1 cellular context compared by ENCODE assay signal in the genomic region with DNA sequence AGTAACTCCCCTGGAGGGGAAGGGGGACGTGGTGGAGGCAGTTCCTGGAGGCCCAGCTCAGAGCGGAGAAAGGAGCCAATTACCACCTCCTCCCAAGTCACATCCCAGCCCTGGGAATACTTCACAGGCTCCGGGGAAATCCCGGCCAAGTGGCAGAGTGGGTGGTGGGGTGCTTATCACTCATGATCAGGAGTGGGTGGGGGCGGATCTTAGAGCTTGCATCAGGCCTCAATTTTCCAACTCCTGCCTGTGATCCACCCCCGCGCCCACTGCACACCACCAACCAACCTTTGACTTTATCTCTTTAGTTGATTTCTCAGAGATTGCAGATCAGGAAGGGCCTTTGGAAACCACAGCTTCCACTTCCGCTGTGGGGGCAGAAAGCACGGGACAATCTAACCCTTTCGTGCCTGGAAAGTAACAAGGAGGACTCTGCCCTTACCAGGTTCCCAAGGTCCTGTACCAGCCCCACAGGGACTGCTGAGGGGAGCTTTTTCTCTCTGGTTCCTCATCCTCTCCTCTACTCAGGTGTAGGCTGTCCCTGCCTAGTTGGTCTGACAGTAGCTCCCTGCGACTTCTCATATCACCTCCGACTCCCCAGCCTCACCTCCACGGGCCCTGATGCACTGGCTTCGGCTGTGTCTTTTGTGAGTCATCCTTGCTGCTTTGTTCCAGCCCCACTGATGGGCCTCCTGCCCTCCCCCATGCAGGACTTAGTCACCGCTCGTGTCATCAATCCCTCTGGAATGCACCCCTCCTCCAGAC.
TF ChIP-seq lines count a peak whose summit lies in the region.

No MANE protein-coding gene starts in this region.

TF ChIP-seq in HepG2, 621 proteins besides CTCF, POLR2A, EP300 and RAD21 (continued from another document and continues in another):
- TF ChIP-seq ZBTB7A (CRISPR knock-in tag; IDR thresholded peaks at IDR 0.05): 0 out of 2 replicates have a peak, but pooled peaks have one; percentile 24
- TF ChIP-seq ZNF792 (CRISPR knock-in tag; IDR thresholded peaks at IDR 0.05): no peak; the same call in 1 of the 2 replicates
- TF ChIP-seq ATAD3A (CRISPR knock-in tag; IDR thresholded peaks at IDR 0.05): no peak
- TF ChIP-seq ZNF260 (CRISPR knock-in tag; IDR thresholded peaks at IDR 0.05; ENCODE audit: borderline replicate concordance, low read depth): no peak
- no peak for TF ChIP-seq HDAC6 (IDR thresholded peaks at IDR 0.05; ENCODE audit: low read depth, low read length)
- TF ChIP-seq, protein P1, sequence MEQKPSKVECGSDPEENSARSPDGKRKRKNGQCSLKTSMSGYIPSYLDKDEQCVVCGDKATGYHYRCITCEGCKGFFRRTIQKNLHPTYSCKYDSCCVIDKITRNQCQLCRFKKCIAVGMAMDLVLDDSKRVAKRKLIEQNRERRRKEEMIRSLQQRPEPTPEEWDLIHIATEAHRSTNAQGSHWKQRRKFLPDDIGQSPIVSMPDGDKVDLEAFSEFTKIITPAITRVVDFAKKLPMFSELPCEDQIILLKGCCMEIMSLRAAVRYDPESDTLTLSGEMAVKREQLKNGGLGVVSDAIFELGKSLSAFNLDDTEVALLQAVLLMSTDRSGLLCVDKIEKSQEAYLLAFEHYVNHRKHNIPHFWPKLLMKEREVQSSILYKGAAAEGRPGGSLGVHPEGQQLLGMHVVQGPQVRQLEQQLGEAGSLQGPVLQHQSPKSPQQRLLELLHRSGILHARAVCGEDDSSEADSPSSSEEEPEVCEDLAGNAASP (CRISPR knock-in tag; IDR thresholded peaks at IDR 0.05; ENCODE audit: borderline replicate concordance): peak; percentile 32
- peak; percentile 87 for TF ChIP-seq TBL1XR1 (IDR thresholded peaks at IDR 0.05; ENCODE audit: borderline replicate concordance, low read length, partially characterized antibody)
- TF ChIP-seq IKZF4 (CRISPR knock-in tag; IDR thresholded peaks at IDR 0.05; ENCODE audit: borderline replicate concordance, low read depth, not compliant biosample characterization): peak; percentile 23
- TF ChIP-seq TRIM22 (IDR thresholded peaks at IDR 0.05): no peak
- no peak; the same call in 1 of the 2 replicates for TF ChIP-seq PAF1 (CRISPR knock-in tag; IDR thresholded peaks at IDR 0.05)
- 0 out of 2 replicates have a peak, but pooled peaks have one; percentile 13 for TF ChIP-seq FOXP1 (IDR thresholded peaks at IDR 0.05)
- peak; percentile 83 for TF ChIP-seq FOXP1 (CRISPR knock-in tag; IDR thresholded peaks at IDR 0.05)
- no peak; the same call in 1 of the 2 replicates for TF ChIP-seq FLYWCH1 (CRISPR knock-in tag; IDR thresholded peaks at IDR 0.05)
- TF ChIP-seq LCORL (IDR thresholded peaks at IDR 0.05): no peak; the same call in 1 of the 2 replicates
- TF ChIP-seq LCORL (CRISPR knock-in tag; IDR thresholded peaks at IDR 0.05): peak; percentile 96
- TF ChIP-seq SUZ12 (IDR thresholded peaks at IDR 0.05; ENCODE audit: low read depth, low read length): no peak
- 0 out of 2 replicates have a peak, but pooled peaks have one; percentile 22 for TF ChIP-seq ZNF891 (CRISPR knock-in tag; IDR thresholded peaks at IDR 0.05)
- no peak for TF ChIP-seq PAX8 (CRISPR knock-in tag; IDR thresholded peaks at IDR 0.05; ENCODE audit: borderline replicate concordance)
- TF ChIP-seq TCF12 (IDR thresholded peaks at IDR 0.05): no peak
- TF ChIP-seq TCF12 (CRISPR knock-in tag; IDR thresholded peaks at IDR 0.05): peak; percentile 84; the same call in 1 of the 2 replicates
- TF ChIP-seq RBM22 (optimal IDR thresholded peaks at IDR 0.05; ENCODE audit: low read length): no peak
- TF ChIP-seq ZNF367 (CRISPR knock-in tag; IDR thresholded peaks at IDR 0.05; ENCODE audit: borderline replicate concordance): no peak
- TF ChIP-seq SAFB2 (CRISPR knock-in tag; IDR thresholded peaks at IDR 0.05; ENCODE audit: borderline replicate concordance, low read depth): no peak
- TF ChIP-seq MIXL1 (CRISPR knock-in tag; IDR thresholded peaks at IDR 0.05): peak; percentile 58
- peak; percentile 70; the same call in 1 of the 2 replicates for TF ChIP-seq MEIS2 (CRISPR knock-in tag; IDR thresholded peaks at IDR 0.05)
- 0 out of 2 replicates have a peak, but pooled peaks have one; percentile 12 for TF ChIP-seq E2F5 (CRISPR knock-in tag; conservative IDR thresholded peaks at IDR 0.05)
- peak; percentile 52 for TF ChIP-seq AGO2 (optimal IDR thresholded peaks at IDR 0.05; ENCODE audit: low read depth, low read length)
- no peak for TF ChIP-seq ZNF382 (CRISPR knock-in tag; IDR thresholded peaks at IDR 0.05; ENCODE audit: borderline replicate concordance)
- 0 out of 2 replicates have a peak, but pooled peaks have one; percentile 88 for TF ChIP-seq ZNF790 (CRISPR knock-in tag; IDR thresholded peaks at IDR 0.05; ENCODE audit: borderline replicate concordance)
- 0 out of 2 replicates have a peak, but pooled peaks have one; percentile 64 for TF ChIP-seq AKAP8 (CRISPR knock-in tag; IDR thresholded peaks at IDR 0.05)
- no peak for TF ChIP-seq SOX6 (IDR thresholded peaks at IDR 0.05)
- TF ChIP-seq SOX6 (CRISPR knock-in tag; IDR thresholded peaks at IDR 0.05): peak; percentile 96
- TF ChIP-seq, protein P2, sequence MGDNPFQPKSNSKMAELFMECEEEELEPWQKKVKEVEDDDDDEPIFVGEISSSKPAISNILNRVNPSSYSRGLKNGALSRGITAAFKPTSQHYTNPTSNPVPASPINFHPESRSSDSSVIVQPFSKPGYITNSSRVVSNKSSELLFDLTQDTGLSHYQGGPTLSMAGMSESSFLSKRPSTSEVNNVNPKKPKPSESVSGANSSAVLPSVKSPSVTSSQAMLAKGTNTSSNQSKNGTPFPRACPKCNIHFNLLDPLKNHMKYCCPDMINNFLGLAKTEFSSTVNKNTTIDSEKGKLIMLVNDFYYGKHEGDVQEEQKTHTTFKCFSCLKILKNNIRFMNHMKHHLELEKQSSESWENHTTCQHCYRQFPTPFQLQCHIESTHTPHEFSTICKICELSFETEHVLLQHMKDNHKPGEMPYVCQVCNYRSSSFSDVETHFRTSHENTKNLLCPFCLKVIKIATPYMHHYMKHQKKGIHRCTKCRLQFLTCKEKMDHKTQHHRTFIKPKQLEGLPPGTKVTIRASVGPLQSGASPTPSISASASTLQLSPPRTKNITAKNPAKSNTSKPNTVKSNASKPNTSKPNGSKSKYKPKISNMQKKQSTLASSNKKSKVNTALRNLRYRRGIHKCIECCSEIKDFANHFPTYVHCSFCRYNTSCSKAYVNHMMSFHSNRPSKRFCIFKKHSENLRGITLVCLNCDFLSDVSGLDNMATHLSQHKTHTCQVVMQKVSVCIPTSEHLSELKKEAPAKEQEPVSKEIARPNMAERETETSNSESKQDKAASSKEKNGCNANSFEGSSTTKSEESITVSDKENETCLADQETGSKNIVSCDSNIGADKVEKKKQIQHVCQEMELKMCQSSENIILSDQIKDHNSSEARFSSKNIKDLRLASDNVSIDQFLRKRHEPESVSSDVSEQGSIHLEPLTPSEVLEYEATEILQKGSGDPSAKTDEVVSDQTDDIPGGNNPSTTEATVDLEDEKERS (CRISPR knock-in tag; IDR thresholded peaks at IDR 0.05): peak; percentile 88
- peak; percentile 14; the same call in 1 of the 2 replicates for TF ChIP-seq HMG20B (CRISPR knock-in tag; conservative IDR thresholded peaks at IDR 0.05)
- no peak for TF ChIP-seq HMGA1 (CRISPR knock-in tag; conservative IDR thresholded peaks at IDR 0.05)
- TF ChIP-seq, protein P3, sequence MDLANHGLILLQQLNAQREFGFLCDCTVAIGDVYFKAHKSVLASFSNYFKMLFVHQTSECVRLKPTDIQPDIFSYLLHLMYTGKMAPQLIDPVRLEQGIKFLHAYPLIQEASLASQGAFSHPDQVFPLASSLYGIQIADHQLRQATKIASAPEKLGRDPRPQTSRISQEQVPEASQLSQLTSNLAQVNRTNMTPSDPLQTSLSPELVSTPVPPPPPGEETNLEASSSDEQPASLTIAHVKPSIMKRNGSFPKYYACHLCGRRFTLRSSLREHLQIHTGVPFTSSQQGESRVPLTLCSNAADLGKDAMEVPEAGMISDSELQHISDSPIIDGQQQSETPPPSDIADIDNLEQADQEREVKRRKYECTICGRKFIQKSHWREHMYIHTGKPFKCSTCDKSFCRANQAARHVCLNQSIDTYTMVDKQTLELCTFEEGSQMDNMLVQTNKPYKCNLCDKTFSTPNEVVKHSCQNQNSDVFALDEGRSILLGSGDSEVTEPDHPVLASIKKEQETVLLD (CRISPR knock-in tag; IDR thresholded peaks at IDR 0.05; ENCODE audit: low read depth): no peak; the same call in 1 of the 2 replicates
- peak; percentile 69 for TF ChIP-seq NR2F6 (IDR thresholded peaks at IDR 0.05)
- peak; percentile 62 for TF ChIP-seq NR2F6 (CRISPR knock-in tag; IDR thresholded peaks at IDR 0.05)
- TF ChIP-seq, protein P4, sequence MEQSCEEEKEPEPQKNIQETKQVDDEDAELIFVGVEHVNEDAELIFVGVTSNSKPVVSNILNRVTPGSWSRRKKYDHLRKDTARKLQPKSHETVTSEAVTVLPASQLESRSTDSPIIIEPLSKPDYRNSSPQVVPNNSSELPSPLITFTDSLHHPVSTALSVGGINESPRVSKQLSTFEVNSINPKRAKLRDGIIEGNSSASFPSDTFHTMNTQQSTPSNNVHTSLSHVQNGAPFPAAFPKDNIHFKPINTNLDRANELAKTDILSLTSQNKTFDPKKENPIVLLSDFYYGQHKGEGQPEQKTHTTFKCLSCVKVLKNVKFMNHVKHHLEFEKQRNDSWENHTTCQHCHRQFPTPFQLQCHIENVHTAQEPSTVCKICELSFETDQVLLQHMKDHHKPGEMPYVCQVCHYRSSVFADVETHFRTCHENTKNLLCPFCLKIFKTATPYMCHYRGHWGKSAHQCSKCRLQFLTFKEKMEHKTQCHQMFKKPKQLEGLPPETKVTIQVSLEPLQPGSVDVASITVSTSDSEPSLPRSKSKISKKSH (CRISPR knock-in tag; IDR thresholded peaks at IDR 0.05; ENCODE audit: borderline replicate concordance): no peak
- peak; percentile 74; the same call in 1 of the 2 replicates for TF ChIP-seq REL (CRISPR knock-in tag; conservative IDR thresholded peaks at IDR 0.05)
- no peak for TF ChIP-seq SYNCRIP (IDR thresholded peaks at IDR 0.05; ENCODE audit: insufficient read depth, low read depth, low read length)
- TF ChIP-seq SCMH1 (CRISPR knock-in tag; IDR thresholded peaks at IDR 0.05; ENCODE audit: borderline replicate concordance): no peak
- TF ChIP-seq ZNF496 (CRISPR knock-in tag; IDR thresholded peaks at IDR 0.05; ENCODE audit: insufficient replicate concordance): no peak
- no peak for TF ChIP-seq ZNF17 (CRISPR knock-in tag; IDR thresholded peaks at IDR 0.05)
- TF ChIP-seq, protein P5, sequence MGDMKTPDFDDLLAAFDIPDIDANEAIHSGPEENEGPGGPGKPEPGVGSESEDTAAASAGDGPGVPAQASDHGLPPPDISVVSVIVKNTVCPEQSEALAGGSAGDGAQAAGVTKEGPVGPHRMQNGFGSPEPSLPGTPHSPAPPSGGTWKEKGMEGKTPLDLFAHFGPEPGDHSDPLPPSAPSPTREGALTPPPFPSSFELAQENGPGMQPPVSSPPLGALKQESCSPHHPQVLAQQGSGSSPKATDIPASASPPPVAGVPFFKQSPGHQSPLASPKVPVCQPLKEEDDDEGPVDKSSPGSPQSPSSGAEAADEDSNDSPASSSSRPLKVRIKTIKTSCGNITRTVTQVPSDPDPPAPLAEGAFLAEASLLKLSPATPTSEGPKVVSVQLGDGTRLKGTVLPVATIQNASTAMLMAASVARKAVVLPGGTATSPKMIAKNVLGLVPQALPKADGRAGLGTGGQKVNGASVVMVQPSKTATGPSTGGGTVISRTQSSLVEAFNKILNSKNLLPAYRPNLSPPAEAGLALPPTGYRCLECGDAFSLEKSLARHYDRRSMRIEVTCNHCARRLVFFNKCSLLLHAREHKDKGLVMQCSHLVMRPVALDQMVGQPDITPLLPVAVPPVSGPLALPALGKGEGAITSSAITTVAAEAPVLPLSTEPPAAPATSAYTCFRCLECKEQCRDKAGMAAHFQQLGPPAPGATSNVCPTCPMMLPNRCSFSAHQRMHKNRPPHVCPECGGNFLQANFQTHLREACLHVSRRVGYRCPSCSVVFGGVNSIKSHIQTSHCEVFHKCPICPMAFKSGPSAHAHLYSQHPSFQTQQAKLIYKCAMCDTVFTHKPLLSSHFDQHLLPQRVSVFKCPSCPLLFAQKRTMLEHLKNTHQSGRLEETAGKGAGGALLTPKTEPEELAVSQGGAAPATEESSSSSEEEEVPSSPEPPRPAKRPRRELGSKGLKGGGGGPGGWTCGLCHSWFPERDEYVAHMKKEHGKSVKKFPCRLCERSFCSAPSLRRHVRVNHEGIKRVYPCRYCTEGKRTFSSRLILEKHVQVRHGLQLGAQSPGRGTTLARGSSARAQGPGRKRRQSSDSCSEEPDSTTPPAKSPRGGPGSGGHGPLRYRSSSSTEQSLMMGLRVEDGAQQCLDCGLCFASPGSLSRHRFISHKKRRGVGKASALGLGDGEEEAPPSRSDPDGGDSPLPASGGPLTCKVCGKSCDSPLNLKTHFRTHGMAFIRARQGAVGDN (CRISPR knock-in tag; IDR thresholded peaks at IDR 0.05): peak; percentile 96
- TF ChIP-seq, protein P6, sequence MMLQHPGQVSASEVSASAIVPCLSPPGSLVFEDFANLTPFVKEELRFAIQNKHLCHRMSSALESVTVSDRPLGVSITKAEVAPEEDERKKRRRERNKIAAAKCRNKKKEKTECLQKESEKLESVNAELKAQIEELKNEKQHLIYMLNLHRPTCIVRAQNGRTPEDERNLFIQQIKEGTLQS (CRISPR knock-in tag; IDR thresholded peaks at IDR 0.05): peak; percentile 99
- TF ChIP-seq SIN3B (IDR thresholded peaks at IDR 0.05; ENCODE audit: low read length): no peak
- no peak for TF ChIP-seq ZFP82 (CRISPR knock-in tag; IDR thresholded peaks at IDR 0.05; ENCODE audit: borderline replicate concordance)
- TF ChIP-seq PCBP2 (optimal IDR thresholded peaks at IDR 0.05; ENCODE audit: low read depth, low read length, poor library complexity, severe bottlenecking): no peak
- peak; percentile 90 for TF ChIP-seq RXRA (CRISPR knock-in tag; IDR thresholded peaks at IDR 0.05)
- no peak for TF ChIP-seq SSRP1 (CRISPR knock-in tag; IDR thresholded peaks at IDR 0.05)
- TF ChIP-seq SOX13 (IDR thresholded peaks at IDR 0.05): peak; percentile 97
- peak; percentile 73 to 95 for TF ChIP-seq SOX13 (CRISPR knock-in tag; conservative IDR thresholded peaks at IDR 0.05 in 1 of 2, IDR thresholded peaks at IDR 0.05 in 1 of 2)
